ENCODE assay signal across 9 cellular contexts in the genomic region with DNA sequence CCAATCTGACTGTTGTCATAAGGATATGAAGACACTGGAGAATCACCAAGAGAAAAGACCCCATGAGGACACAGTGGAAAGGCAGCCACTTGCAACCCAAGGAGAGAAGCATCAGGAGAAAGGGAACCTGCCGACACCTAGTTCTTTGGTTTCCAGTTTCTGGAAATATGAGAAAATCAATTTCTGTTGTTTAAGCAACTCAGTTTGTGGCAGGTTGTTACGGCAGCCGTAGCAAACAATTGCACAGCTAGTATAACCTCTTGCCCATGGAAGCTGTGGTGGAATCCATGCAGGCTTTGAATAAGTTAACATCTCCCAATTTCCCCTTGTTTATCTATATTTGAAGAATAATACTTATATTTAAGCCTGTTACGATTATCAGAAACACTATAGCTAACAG.
"Had no signal": no experiment of that assay in that cellular context is flagged by ENCODE, and none has a peak within 500 bp of the region (broad histone marks: within the 10 kb centered on the region; RNA-seq: fewer than 3 reads in every experiment).

No MANE protein-coding gene starts in this region.

- H3K27ac Mint-ChIP-seq: GM23338, H9 had no signal

- H3K4me3 Mint-ChIP-seq: GM23338, H9 had no signal

- H3K4me3 ChIP-seq: GM23338, K562 had no signal

- H3K27ac ChIP-seq: HL-60 had no signal

- H3K4me1 Mint-ChIP-seq: GM23338, H9 had no signal

- H3K4me2 ChIP-seq: GM23338 had no signal

- FAIRE-seq: H1, H54, K562 had no signal

- DNase-seq: H9, HCEC 1CT, IMR-90, KG1 had no signal

- ATAC-seq: GM23338, K562 had no signal

- H2AFZ ChIP-seq: GM23338 had no signal
